In the genomic region with DNA sequence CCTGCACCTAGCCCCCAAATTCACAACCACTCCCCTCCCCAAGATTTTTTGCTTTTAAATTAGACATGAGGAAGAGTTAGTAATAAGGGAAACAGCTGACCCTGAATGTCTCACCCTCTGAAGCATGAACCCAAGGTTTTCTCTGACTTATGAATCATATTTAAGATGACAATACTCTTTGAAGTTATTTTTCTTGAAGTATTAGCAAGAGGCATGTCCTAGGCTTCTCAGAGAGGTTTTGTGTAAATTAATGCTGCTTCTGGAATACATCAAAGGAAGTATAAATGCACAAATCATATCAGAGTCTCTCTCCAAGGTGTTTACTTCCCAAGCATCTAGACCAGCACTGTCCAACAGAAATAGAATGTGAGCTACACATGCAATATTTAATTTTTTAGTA, we compare ENCODE assay signal across 23 cellular contexts.
DNase-seq lines count a peak whose midpoint lies in the region; FAIRE-seq and TF ChIP-seq lines count a peak whose summit lies in the region.
"Had no signal": no experiment of that assay in that cellular context is flagged by ENCODE, and none has a peak within 500 bp of the region (broad histone marks: within the 10 kb centered on the region; RNA-seq: fewer than 3 reads in every experiment).

No MANE protein-coding gene starts in this region.

- DNase-seq in A172 (ENCODE audit: low spot score) (peak; percentile 24), bronchial epithelial cell (ENCODE audit: low read depth) (peak; percentile 91), keratinocyte (ENCODE audit: low read depth, low spot score) (no peak), SIG-M5 treated with dmso at 0.1 percent for 504 hours (lab: John Stamatoyannopoulos, UW; ENCODE audit: unreplicated experiment) (no peak), endothelial cell (ENCODE audit: low spot score) (no peak), DMS 273 treated with DMSO at 0.1 percent for 48 hours (lab: John Stamatoyannopoulos, UW) (no peak), NCI-H2171 (lab: John Stamatoyannopoulos, UW) (no peak)
- DNase-seq: anterior cingulate cortex; CD8-positive, alpha-beta T cell; NCI-H1092; NCI-H774; nucleus accumbens; Peyer's patch; sigmoid colon; stimulated activated CD4-positive, alpha-beta T cell treated with anti-CD3 and anti-CD28 coated beads, Interleukin-4, amount 100 ng/mL, for 24 hours; T-cell; transverse colon; WERI-Rb-1 had no signal

- FAIRE-seq in bronchial epithelial cell (lab: Jason Lieb, UNC) (no peak), keratinocyte (lab: Jason Lieb, UNC) (peak; percentile 48)
- FAIRE-seq: GM12891, H1 had no signal

- peaks cover 2% of the 10 kb centered on the region for H3K4me1 Mint-ChIP-seq in endothelial cell (ENCODE audit: unreplicated experiment)
- H3K4me1 Mint-ChIP-seq: memory B cell, T-cell had no signal

- no peak overlapping the region for H3K27ac Mint-ChIP-seq in endothelial cell (ENCODE audit: unreplicated experiment)
- H3K27ac Mint-ChIP-seq: activated T-helper 2 cell treated with anti-CD3 and anti-CD28 coated beads, Interferon-gamma antibody, Interleukin-2, Interleukin-4, amounts not matched to agents 10 μg/mL and 5 μg/mL and 100 μg/mL, durations not matched to agents 14 hours and 24 hours and 36 hours; CD8-positive, alpha-beta T cell; memory B cell; T-cell had no signal

- no peak for TF ChIP-seq RAD21 in Ishikawa (IDR thresholded peaks at IDR 0.05; ENCODE audit: low read depth)

- dilution Hi-C loops in keratinocyte (cut with MboI; ENCODE audit: extremely low pct_ligation_motif_present, low sequenced_read_pairs) = no loop called here

- TF ChIP-seq CTCF in bronchial epithelial cell (IDR thresholded peaks at IDR 0.05; ENCODE audit: insufficient read depth, low read length, severe bottlenecking) (no peak), keratinocyte (optimal IDR thresholded peaks at IDR 0.05 in 1 of 3, IDR thresholded peaks at IDR 0.05 in 1 of 3, conservative IDR thresholded peaks at IDR 0.05 in 1 of 3; ENCODE audit: extremely low read depth in 1 of 3, insufficient read depth in 2 of 3, low read length in 3 of 3) (no peak), endothelial cell (IDR thresholded peaks at IDR 0.05; ENCODE audit: unreplicated experiment) (no peak)

- no peak overlapping the region for H2AFZ ChIP-seq in keratinocyte (ENCODE audit: control insufficient read depth, low read length)

- H3K9me1 ChIP-seq in keratinocyte (ENCODE audit: control insufficient read depth, extremely low read depth, insufficient read depth, low read length) = no peaks in the 10 kb centered on the region

- peak overlapping the region; percentile 50 for H3K27ac ChIP-seq in keratinocyte (ENCODE audit: control insufficient read depth, insufficient read depth, low read length)
- H3K27ac ChIP-seq: Peyer's patch, transverse colon, WERI-Rb-1 had no signal

- no peak overlapping the region for H3K4me2 ChIP-seq in keratinocyte (ENCODE audit: control insufficient read depth, extremely low read depth, insufficient read depth, low read depth, low read length)

- H3K9me3 ChIP-seq in keratinocyte (ENCODE audit: control insufficient read depth, low read depth, low read length) = no peaks in the 10 kb centered on the region
- H3K9me3 ChIP-seq: Peyer's patch, sigmoid colon, transverse colon had no signal

- H3K9me3 Mint-ChIP-seq in endothelial cell (ENCODE audit: unreplicated experiment) = no peaks in the 10 kb centered on the region
- H3K9me3 Mint-ChIP-seq: activated T-helper 2 cell treated with anti-CD3 and anti-CD28 coated beads, Interferon-gamma antibody, Interleukin-2, Interleukin-4, amounts not matched to agents 10 μg/mL and 5 μg/mL and 100 μg/mL, durations not matched to agents 14 hours and 24 hours and 36 hours; CD8-positive, alpha-beta T cell; memory B cell; T-cell had no signal

- H3K36me3 Mint-ChIP-seq in endothelial cell (ENCODE audit: low read depth, unreplicated experiment) = no peaks in the 10 kb centered on the region
- H3K36me3 Mint-ChIP-seq: CD8-positive, alpha-beta T cell; memory B cell; T-cell had no signal

- H3K4me1 ChIP-seq in keratinocyte (ENCODE audit: control insufficient read depth, extremely low read depth, insufficient read depth, low read length) = peaks cover 39% of the 10 kb centered on the region
- H3K4me1 ChIP-seq: Peyer's patch, transverse colon had no signal

- H3K27me3 Mint-ChIP-seq in endothelial cell (ENCODE audit: unreplicated experiment) = peaks cover 2% of the 10 kb centered on the region
- H3K27me3 Mint-ChIP-seq: memory B cell, T-cell had no signal

- H3K79me2 ChIP-seq in keratinocyte (ENCODE audit: control insufficient read depth, insufficient read depth, low read length) = no peaks in the 10 kb centered on the region

- H3K4me3 ChIP-seq in bronchial epithelial cell (ENCODE audit: low read depth, low read length) (no peak overlapping the region), keratinocyte (ENCODE audit: control insufficient read depth in 2 of 3, extremely low read depth in 1 of 3, insufficient read depth in 2 of 3, low read depth in 1 of 3, low read length in 3 of 3) (no peak overlapping the region)
- H3K4me3 ChIP-seq: Peyer's patch, sigmoid colon, transverse colon had no signal

- H3K9ac ChIP-seq in keratinocyte (ENCODE audit: control insufficient read depth, extremely low read depth, insufficient read depth, low read length) = no peak overlapping the region

- H3K27me3 ChIP-seq in bronchial epithelial cell (ENCODE audit: control insufficient read depth, insufficient read depth, low read length) (no peaks in the 10 kb centered on the region), keratinocyte (ENCODE audit: control insufficient read depth, extremely low read depth, insufficient read depth, low read length) (no peaks in the 10 kb centered on the region)
- H3K27me3 ChIP-seq: Peyer's patch, sigmoid colon, transverse colon had no signal

- H3K4me3 Mint-ChIP-seq in endothelial cell (ENCODE audit: unreplicated experiment) = no peak overlapping the region
- H3K4me3 Mint-ChIP-seq: CD8-positive, alpha-beta T cell; memory B cell; T-cell had no signal

- no peak for TF ChIP-seq EP300 in Ishikawa (IDR thresholded peaks at IDR 0.05; ENCODE audit: borderline replicate concordance)

- no peaks in the 10 kb centered on the region for H4K20me1 ChIP-seq in keratinocyte (ENCODE audit: control insufficient read depth, extremely low read depth, insufficient read depth, low read length)

- H3K36me3 ChIP-seq in bronchial epithelial cell (ENCODE audit: control insufficient read depth, insufficient read depth, low read length) (no peaks in the 10 kb centered on the region), keratinocyte (ENCODE audit: control insufficient read depth in 2 of 2, extremely low read depth in 1 of 2, insufficient read depth in 2 of 2, low read length in 2 of 2) (no peaks in the 10 kb centered on the region)
- H3K36me3 ChIP-seq: Peyer's patch, sigmoid colon, transverse colon, WERI-Rb-1 had no signal

TF ChIP-seq in Ishikawa, 13 proteins besides CTCF, POLR2A, EP300 and RAD21:
- no peak for TF ChIP-seq USF1 (IDR thresholded peaks at IDR 0.05)
- TF ChIP-seq, protein P1, sequence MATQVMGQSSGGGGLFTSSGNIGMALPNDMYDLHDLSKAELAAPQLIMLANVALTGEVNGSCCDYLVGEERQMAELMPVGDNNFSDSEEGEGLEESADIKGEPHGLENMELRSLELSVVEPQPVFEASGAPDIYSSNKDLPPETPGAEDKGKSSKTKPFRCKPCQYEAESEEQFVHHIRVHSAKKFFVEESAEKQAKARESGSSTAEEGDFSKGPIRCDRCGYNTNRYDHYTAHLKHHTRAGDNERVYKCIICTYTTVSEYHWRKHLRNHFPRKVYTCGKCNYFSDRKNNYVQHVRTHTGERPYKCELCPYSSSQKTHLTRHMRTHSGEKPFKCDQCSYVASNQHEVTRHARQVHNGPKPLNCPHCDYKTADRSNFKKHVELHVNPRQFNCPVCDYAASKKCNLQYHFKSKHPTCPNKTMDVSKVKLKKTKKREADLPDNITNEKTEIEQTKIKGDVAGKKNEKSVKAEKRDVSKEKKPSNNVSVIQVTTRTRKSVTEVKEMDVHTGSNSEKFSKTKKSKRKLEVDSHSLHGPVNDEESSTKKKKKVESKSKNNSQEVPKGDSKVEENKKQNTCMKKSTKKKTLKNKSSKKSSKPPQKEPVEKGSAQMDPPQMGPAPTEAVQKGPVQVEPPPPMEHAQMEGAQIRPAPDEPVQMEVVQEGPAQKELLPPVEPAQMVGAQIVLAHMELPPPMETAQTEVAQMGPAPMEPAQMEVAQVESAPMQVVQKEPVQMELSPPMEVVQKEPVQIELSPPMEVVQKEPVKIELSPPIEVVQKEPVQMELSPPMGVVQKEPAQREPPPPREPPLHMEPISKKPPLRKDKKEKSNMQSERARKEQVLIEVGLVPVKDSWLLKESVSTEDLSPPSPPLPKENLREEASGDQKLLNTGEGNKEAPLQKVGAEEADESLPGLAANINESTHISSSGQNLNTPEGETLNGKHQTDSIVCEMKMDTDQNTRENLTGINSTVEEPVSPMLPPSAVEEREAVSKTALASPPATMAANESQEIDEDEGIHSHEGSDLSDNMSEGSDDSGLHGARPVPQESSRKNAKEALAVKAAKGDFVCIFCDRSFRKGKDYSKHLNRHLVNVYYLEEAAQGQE (IDR thresholded peaks at IDR 0.05; ENCODE audit: low read depth) = peak; percentile 38; the same call in 1 of the 2 replicates

Comparison
In these comparisons a context has a peak if more than half of its experiments do, and no peak if none do; other contexts are left out.
1. DNase-seq: peak in A172 (single experiment) and bronchial epithelial cell (single experiment); none in keratinocyte (single experiment), SIG-M5 treated with dmso at 0.1 percent for 504 hours (single experiment), endothelial cell (single experiment), DMS 273 treated with DMSO at 0.1 percent for 48 hours (single experiment) and NCI-H2171 (single experiment).